Comparison of ENCODE assay signal across 19 cellular contexts in genomic region chr1:114720492-114720891, GRCh38. TPM values are rescaled to one million over a fixed set of nuclear protein-coding genes. Genes with fewer than 3 reads are reported as not detected.
"Had no signal": no experiment of that assay in that cellular context is flagged by ENCODE, and none has a peak within 500 bp of the region (broad histone marks: within the 10 kb centered on the region; RNA-seq: fewer than 3 reads in every experiment).

No MANE protein-coding gene starts in this region.

- H3K4me3 Mint-ChIP-seq: naive thymus-derived CD4-positive, alpha-beta T cell; T-cell had no signal

- DNase-seq: activated gamma-delta T cell; activated T-cell treated with anti-CD3 and anti-CD28 coated beads for 4 hours; colonic mucosa; effector CD8-positive, alpha-beta T cell; kidney; lower lobe of right lung; naive thymus-derived CD4-positive, alpha-beta T cell; right cardiac atrium; stimulated activated CD4-positive, alpha-beta T cell treated with anti-CD3 and anti-CD28 coated beads, Interleukin-2, amount 100 ng/mL, for 24 hours; stimulated activated naive CD4-positive, alpha-beta T cell treated with Interleukin-2 at 50 U/mL for 16 hours; T-cell; upper lobe of right lung had no signal

- H3K27ac ChIP-seq: cardiac muscle cell, colonic mucosa, gastroesophageal sphincter, lower lobe of right lung, suprapubic skin, upper lobe of right lung, VCaP had no signal

- H3K27ac Mint-ChIP-seq: T-cell had no signal

- H3K9me3 Mint-ChIP-seq: T-cell had no signal

- H3K4me3 ChIP-seq: cardiac muscle cell, colonic mucosa, gastroesophageal sphincter, lower lobe of right lung, suprapubic skin, upper lobe of right lung had no signal

- H3K27me3 ChIP-seq: cardiac muscle cell, colonic mucosa, gastroesophageal sphincter, suprapubic skin, upper lobe of right lung had no signal

- ATAC-seq: gastroesophageal sphincter; lower lobe of right lung; naive thymus-derived CD4-positive, alpha-beta T cell; right cardiac atrium; T-cell; upper lobe of right lung had no signal

- H3K9me3 ChIP-seq: colonic mucosa, gastroesophageal sphincter, lower lobe of right lung, suprapubic skin, upper lobe of right lung had no signal

- H3K27me3 Mint-ChIP-seq: naive thymus-derived CD4-positive, alpha-beta T cell; T-cell had no signal

RNA-seq across cellular contexts. Expression of gene AMPD1, which starts 25.1 kb away (rescaled TPM):
- total RNA-seq: activated CD8-positive, alpha-beta memory T cell treated with anti-CD3 and anti-CD28 coated beads for 36 hours; cardiac muscle cell; gastroesophageal sphincter; mononuclear cell; naive thymus-derived CD4-positive, alpha-beta T cell; posterior vena cava; right cardiac atrium; suprapubic skin; upper lobe of right lung had no signal
